23 cellular contexts compared by ENCODE assay signal in the genomic region with DNA sequence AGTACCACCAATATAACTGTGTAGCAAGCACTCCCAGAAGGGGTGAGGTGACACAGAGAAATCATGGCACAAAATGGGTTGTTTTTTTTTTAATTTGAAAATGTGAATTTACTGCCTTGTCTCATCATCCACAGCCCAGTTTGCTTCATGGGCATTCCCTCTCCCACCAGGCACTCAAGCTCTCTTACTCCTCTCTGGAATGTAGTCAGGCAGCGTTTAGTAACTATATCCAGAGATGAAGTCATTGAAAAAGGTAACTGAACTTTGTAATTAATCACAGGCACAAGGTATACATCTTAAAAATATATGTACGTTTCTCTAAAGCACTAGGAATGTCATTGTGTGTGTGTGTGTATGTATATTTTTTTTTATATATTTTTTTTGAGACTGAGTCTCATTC.
A peak's percentile ranks its signal among the peaks of the same experiment; 100 is the strongest.
DNase-seq lines count a peak whose midpoint lies in the region; ATAC-seq and TF ChIP-seq lines count a peak whose summit lies in the region.
"Had no signal": no experiment of that assay in that cellular context is flagged by ENCODE, and none has a peak within 500 bp of the region (broad histone marks: within the 10 kb centered on the region; RNA-seq: fewer than 3 reads in every experiment).

No MANE protein-coding gene starts in this region.

- H3K4me3 Mint-ChIP-seq in Calu3 (ENCODE audit: low read depth, unreplicated experiment) (peak overlapping the region; percentile 31), progenitor cell of endocrine pancreas (ENCODE audit: low read depth) (no peak overlapping the region)
- H3K4me3 Mint-ChIP-seq in natural killer cell treated with Interleukin-12 subunit alpha and Interleukin-12 subunit beta and Interleukin-15 and Interleukin-18, amount 100 ng/mL, for 72 hours, result no peak overlapping the region
- H3K4me3 Mint-ChIP-seq: IgD-negative memory B cell had no signal

- CTCF ChIA-PET in Calu3 (lab: Charles Lee), result no interaction called here

- no peaks in the 10 kb centered on the region for H3K36me3 ChIP-seq in WERI-Rb-1
- H3K36me3 ChIP-seq: BE2C had no signal

- no peak overlapping the region for H3K4me3 ChIP-seq in WERI-Rb-1 (ENCODE audit: low read depth, low read length)
- H3K4me3 ChIP-seq: SK-N-MC had no signal

- H3K9me3 ChIP-seq in WERI-Rb-1 (ENCODE audit: severe bottlenecking), result no peaks in the 10 kb centered on the region
- H3K9me3 ChIP-seq: BE2C had no signal

- TF ChIP-seq CTCF in Calu3 (IDR thresholded peaks at IDR 0.05; ENCODE audit: unreplicated experiment) (no peak), WERI-Rb-1 (IDR thresholded peaks at IDR 0.05; ENCODE audit: low read depth, low read length) (no peak), progenitor cell of endocrine pancreas (IDR thresholded peaks at IDR 0.05; ENCODE audit: unreplicated experiment) (no peak)

- peak overlapping the region; percentile 77 for H3K27ac ChIP-seq in WERI-Rb-1
- H3K27ac ChIP-seq: SK-N-MC had no signal

- H3K27me3 Mint-ChIP-seq in Calu3 (ENCODE audit: unreplicated experiment), result no peaks in the 10 kb centered on the region
- no peaks in the 10 kb centered on the region for H3K27me3 Mint-ChIP-seq in progenitor cell of endocrine pancreas
- H3K27me3 Mint-ChIP-seq in natural killer cell treated with Interleukin-12 subunit alpha and Interleukin-12 subunit beta and Interleukin-15 and Interleukin-18, amount 100 ng/mL, for 72 hours, result no peaks in the 10 kb centered on the region
- H3K27me3 Mint-ChIP-seq: IgD-negative memory B cell had no signal

- BruUV-seq in Calu3 (replicated peaks; lab: Mats Ljungman, UMichigan), result no TSS peak

- H3K27ac Mint-ChIP-seq in Calu3 (ENCODE audit: unreplicated experiment) (peak overlapping the region; percentile 95), progenitor cell of endocrine pancreas (peak overlapping the region; percentile 8)
- H3K27ac Mint-ChIP-seq in natural killer cell treated with Interleukin-12 subunit alpha and Interleukin-12 subunit beta and Interleukin-15 and Interleukin-18, amount 100 ng/mL, for 72 hours, result no peak overlapping the region
- H3K27ac Mint-ChIP-seq: IgD-negative memory B cell had no signal

- no peak for DNase-seq in Calu3
- DNase-seq in WERI-Rb-1, result no peak
- peak; percentile 39 for DNase-seq in left kidney (ENCODE audit: low read depth, low spot score)
- DNase-seq in progenitor cell of endocrine pancreas (ENCODE audit: low spot score, unreplicated experiment), result no peak
- no peak for DNase-seq in cerebellum (ENCODE audit: low spot score)
- DNase-seq in natural killer cell treated with Interleukin-12 subunit alpha and Interleukin-12 subunit beta and Interleukin-15 and Interleukin-18, amount 100 ng/mL, for 72 hours (ENCODE audit: low spot score), result no peak
- DNase-seq: 8988T, ACHN, BE2C, DMS53, NCI-H1048, NCI-H1417, NCI-H1694 treated with DMSO at 0.1 percent for 48 hours, NCI-H2081, NCI-H2171, NCI-H226, NCI-H510A, NCI-H69, SIG-M5 had no signal

- H3K4me1 Mint-ChIP-seq in Calu3 (ENCODE audit: low read depth, unreplicated experiment) (peaks cover 62% of the 10 kb centered on the region), progenitor cell of endocrine pancreas (ENCODE audit: low read depth) (peaks cover 13% of the 10 kb centered on the region)
- H3K4me1 Mint-ChIP-seq in natural killer cell treated with Interleukin-12 subunit alpha and Interleukin-12 subunit beta and Interleukin-15 and Interleukin-18, amount 100 ng/mL, for 72 hours (ENCODE audit: low read depth in 2 of 2), result peaks cover 20 to 31% of the 10 kb centered on the region in 2 donors
- H3K4me1 Mint-ChIP-seq: IgD-negative memory B cell had no signal

- H3K27me3 ChIP-seq in WERI-Rb-1 (ENCODE audit: insufficient read depth, low read depth, severe bottlenecking), result no peaks in the 10 kb centered on the region
- H3K27me3 ChIP-seq: BE2C had no signal

- H3K36me3 Mint-ChIP-seq in Calu3 (ENCODE audit: insufficient read depth, unreplicated experiment), result peaks cover 5% of the 10 kb centered on the region
- no peaks in the 10 kb centered on the region for H3K36me3 Mint-ChIP-seq in progenitor cell of endocrine pancreas (ENCODE audit: insufficient read depth)
- H3K36me3 Mint-ChIP-seq in natural killer cell treated with Interleukin-12 subunit alpha and Interleukin-12 subunit beta and Interleukin-15 and Interleukin-18, amount 100 ng/mL, for 72 hours, result no peaks in the 10 kb centered on the region
- H3K36me3 Mint-ChIP-seq: IgD-negative memory B cell had no signal

- ATAC-seq in natural killer cell treated with Interleukin-12 subunit alpha and Interleukin-12 subunit beta and Interleukin-15 and Interleukin-18, amount 100 ng/mL, for 72 hours, result no peak
- ATAC-seq in GM19351 (IDR thresholded peaks at IDR 0.05; ENCODE audit: unreplicated experiment), result no peak
- ATAC-seq: HCT116 had no signal

- H3K9me3 Mint-ChIP-seq in Calu3 (ENCODE audit: low read depth, unreplicated experiment) (no peaks in the 10 kb centered on the region), progenitor cell of endocrine pancreas (ENCODE audit: low read depth) (no peaks in the 10 kb centered on the region)
- H3K9me3 Mint-ChIP-seq in natural killer cell treated with Interleukin-12 subunit alpha and Interleukin-12 subunit beta and Interleukin-15 and Interleukin-18, amount 100 ng/mL, for 72 hours, result no peaks in the 10 kb centered on the region
- H3K9me3 Mint-ChIP-seq: IgD-negative memory B cell had no signal

- intact Hi-C loops in Calu3 (cut with micrococcal nuclease; ENCODE audit: unreplicated experiment), result loop anchor here (5.0 kb wide), 2 partner anchors 37 to 93 kb away; a partner anchor contains a TSS

Comparison
In these comparisons a context has a peak if more than half of its experiments do, and no peak if none do; other contexts are left out.
1. H3K27ac Mint-ChIP-seq: peak in Calu3 (single experiment) and progenitor cell of endocrine pancreas (single experiment); none in natural killer cell treated with Interleukin-12 subunit alpha and Interleukin-12 subunit beta and Interleukin-15 and Interleukin-18, amount 100 ng/mL, for 72 hours (0 of 2).